ENCODE assay signal across 20 cellular contexts in the genomic region with DNA sequence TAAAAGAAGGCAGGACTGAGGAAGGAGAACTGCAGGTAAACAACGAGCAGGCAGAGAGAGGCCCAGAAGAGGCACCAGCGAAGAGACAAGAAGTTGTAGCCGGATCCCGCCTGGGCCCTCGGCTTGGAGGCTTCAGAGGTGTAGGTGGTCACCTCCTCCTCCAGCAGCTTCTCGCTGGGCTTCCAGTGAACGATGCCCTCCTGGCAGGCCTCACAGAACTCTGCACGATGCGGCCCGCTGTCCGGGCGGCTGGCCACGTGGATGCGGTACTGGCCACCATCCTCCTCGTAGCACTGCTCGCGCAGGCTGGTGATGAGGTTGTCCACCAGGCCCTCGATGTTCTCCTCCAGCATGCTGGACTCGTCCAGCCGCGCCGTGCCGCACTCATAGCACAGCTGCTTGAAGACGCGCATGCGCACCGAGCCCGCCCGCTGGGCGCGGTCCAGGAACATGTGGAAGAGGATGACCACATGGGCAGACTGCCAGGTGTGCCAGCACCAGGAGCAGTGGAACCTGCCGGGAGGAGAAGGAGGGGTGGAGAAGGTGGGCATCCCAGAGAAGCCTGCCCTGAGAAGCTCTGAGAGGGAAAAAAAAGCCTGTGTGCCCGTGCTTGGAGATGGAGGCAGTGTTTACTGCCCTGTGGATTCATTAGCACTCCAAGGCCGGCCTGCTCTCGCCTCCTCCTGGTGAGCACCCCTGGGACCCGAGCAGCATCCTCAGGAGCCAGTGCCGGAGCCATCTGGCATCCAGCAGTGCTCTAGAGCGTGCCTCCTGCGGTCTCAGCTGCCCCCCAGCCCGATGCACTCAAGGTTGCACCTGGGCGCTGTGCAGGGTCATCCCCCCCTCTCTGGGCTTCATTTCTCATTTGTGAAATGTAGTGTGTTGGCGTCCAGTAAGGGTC. TPM values are rescaled to one million over a fixed set of nuclear protein-coding genes. Genes with fewer than 3 reads are reported as not detected.
A peak's percentile ranks its signal among the peaks of the same experiment; 100 is the strongest.
DNase-seq lines count a peak whose midpoint lies in the region; ATAC-seq and TF ChIP-seq lines count a peak whose summit lies in the region.
"Had no signal": no experiment of that assay in that cellular context is flagged by ENCODE, and none has a peak within 500 bp of the region (broad histone marks: within the 10 kb centered on the region; RNA-seq: fewer than 3 reads in every experiment).

No MANE protein-coding gene starts in this region.

- DNase-seq in NCI-H2029 (lab: John Stamatoyannopoulos, UW) = peak; percentile 45
- DNase-seq in NCI-H2029 treated with DMSO at 0.1 percent for 48 hours (lab: John Stamatoyannopoulos, UW) = no peak
- peak; percentile 33 for DNase-seq in DMS53 treated with DMSO at 0.1 percent for 48 hours (lab: John Stamatoyannopoulos, UW; ENCODE audit: unreplicated experiment)
- no peak for DNase-seq in mesenchymal stem cell
- DNase-seq in NCI-H2196 (lab: John Stamatoyannopoulos, UW; ENCODE audit: unreplicated experiment) = no peak
- DNase-seq in stimulated activated effector memory CD8-positive, alpha-beta T cell treated with anti-CD3 and anti-CD28 coated beads, Interleukin-12 subunit alpha, Interleukin-12 subunit beta, amount 100 ng/mL, for 72 hours (ENCODE audit: low spot score in 2 of 2) = no peak
- DNase-seq in tibial nerve (ENCODE audit: low spot score in 2 of 2) = no peak
- DNase-seq: 8988T; CD4-positive, alpha-beta memory T cell; DMS153; DND-41; EL; H9 had no signal

- no peak for TF ChIP-seq CTCF in tibial nerve (IDR thresholded peaks at IDR 0.05)

- H3K36me3 Mint-ChIP-seq in stimulated activated effector memory CD8-positive, alpha-beta T cell treated with anti-CD3 and anti-CD28 coated beads, Interleukin-12 subunit alpha, Interleukin-12 subunit beta, amount 100 ng/mL, for 72 hours = no peaks in the 10 kb centered on the region
- H3K36me3 Mint-ChIP-seq: CD14-positive monocyte; CD4-positive, alpha-beta memory T cell had no signal

- H3K9ac ChIP-seq in mesenchymal stem cell (ENCODE audit: low read length) = no peak overlapping the region
- H3K9ac ChIP-seq: BLaER1 had no signal

- H2BK120ac ChIP-seq in mesenchymal stem cell (ENCODE audit: low read depth, low read length) = no peak overlapping the region

- H4K8ac ChIP-seq in mesenchymal stem cell (ENCODE audit: low read length) = no peak overlapping the region

- H3K18ac ChIP-seq in mesenchymal stem cell (ENCODE audit: low read depth in 1 of 2, low read length in 2 of 2) = no peak overlapping the region

- H3K27me3 ChIP-seq in mesenchymal stem cell (ENCODE audit: control insufficient read depth in 1 of 2, insufficient read depth in 1 of 2, low read length in 2 of 2) (peaks cover 12 to 36% of the 10 kb centered on the region in 2 experiments), tibial nerve (no peaks in the 10 kb centered on the region)
- H3K27me3 ChIP-seq: BLaER1 had no signal

- H3K4me1 ChIP-seq in mesenchymal stem cell (ENCODE audit: control insufficient read depth, insufficient read depth, low read depth, low read length) (no peaks in the 10 kb centered on the region), tibial nerve (no peaks in the 10 kb centered on the region)
- H3K4me1 ChIP-seq: BLaER1 had no signal

- H3K4me3 ChIP-seq in mesenchymal stem cell (ENCODE audit: insufficient read depth in 1 of 2, low read depth in 1 of 2, low read length in 2 of 2) (no peak overlapping the region), tibial nerve (no peak overlapping the region)
- H3K4me3 ChIP-seq: BLaER1, GM12878 had no signal

- no peaks in the 10 kb centered on the region for H3K9me3 ChIP-seq in mesenchymal stem cell (ENCODE audit: control insufficient read depth, low read length)
- H3K9me3 ChIP-seq in tibial nerve = no peaks in the 10 kb centered on the region
- H3K9me3 ChIP-seq: BLaER1 had no signal

- no peak overlapping the region for H3K4ac ChIP-seq in mesenchymal stem cell (ENCODE audit: low read depth in 1 of 2, low read length in 2 of 2)

- TF ChIP-seq POLR2A in tibial nerve (IDR thresholded peaks at IDR 0.05) = no peak

- H3K23ac ChIP-seq in mesenchymal stem cell (ENCODE audit: low read length in 2 of 2) = no peak overlapping the region

- no peak overlapping the region for H3K4me3 Mint-ChIP-seq in stimulated activated effector memory CD8-positive, alpha-beta T cell treated with anti-CD3 and anti-CD28 coated beads, Interleukin-12 subunit alpha, Interleukin-12 subunit beta, amount 100 ng/mL, for 72 hours
- H3K4me3 Mint-ChIP-seq: CD14-positive monocyte; CD4-positive, alpha-beta memory T cell; H9 had no signal

- H3K27ac ChIP-seq in mesenchymal stem cell (ENCODE audit: low read length, poor library complexity, severe bottlenecking) (no peak overlapping the region), tibial nerve (no peak overlapping the region)
- H3K27ac ChIP-seq: BLaER1 had no signal

- no peaks in the 10 kb centered on the region for H3K79me1 ChIP-seq in mesenchymal stem cell (replicated peaks; ENCODE audit: low read length, poor library complexity, severe bottlenecking)

- ATAC-seq in stimulated activated effector memory CD8-positive, alpha-beta T cell treated with anti-CD3 and anti-CD28 coated beads, Interleukin-12 subunit alpha, Interleukin-12 subunit beta, amount 100 ng/mL, for 72 hours = no peak
- ATAC-seq: GM12878 had no signal

- 90% methylated on average over 35 of the region's 42 CpGs for WGBS in mesenchymal stem cell
- WGBS in tibial nerve, 2 donors = 92 to 96% methylated on average over 41 to 42 of the region's 42 CpGs

- H3K9me3 Mint-ChIP-seq in stimulated activated effector memory CD8-positive, alpha-beta T cell treated with anti-CD3 and anti-CD28 coated beads, Interleukin-12 subunit alpha, Interleukin-12 subunit beta, amount 100 ng/mL, for 72 hours = no peaks in the 10 kb centered on the region
- H3K9me3 Mint-ChIP-seq: CD4-positive, alpha-beta memory T cell; H9 had no signal

- H3K36me3 ChIP-seq in mesenchymal stem cell (ENCODE audit: control insufficient read depth in 1 of 2, insufficient read depth in 2 of 2, low read depth in 1 of 2, low read length in 2 of 2) (no peaks in the 10 kb centered on the region), tibial nerve (no peaks in the 10 kb centered on the region)
- H3K36me3 ChIP-seq: BLaER1 had no signal

- H2AFZ ChIP-seq in mesenchymal stem cell (ENCODE audit: low read depth, low read length) = no peak overlapping the region

- no peak overlapping the region for H2BK5ac ChIP-seq in mesenchymal stem cell (ENCODE audit: low read depth, low read length, poor library complexity, severe bottlenecking)

- H2AK5ac ChIP-seq in mesenchymal stem cell (ENCODE audit: low read length, severe bottlenecking) = no peak overlapping the region

- H2BK12ac ChIP-seq in mesenchymal stem cell (ENCODE audit: low read length in 2 of 2) = no peak overlapping the region

- no peak overlapping the region for H3K14ac ChIP-seq in mesenchymal stem cell (ENCODE audit: low read length in 2 of 2)

- no peak overlapping the region for H2BK15ac ChIP-seq in mesenchymal stem cell (ENCODE audit: low read depth, poor library complexity, severe bottlenecking)

- H3K4me2 ChIP-seq in mesenchymal stem cell (ENCODE audit: low read length, poor library complexity, severe bottlenecking) = no peak overlapping the region
- H3K4me2 ChIP-seq: BLaER1 had no signal

- no peak overlapping the region for H3K27ac Mint-ChIP-seq in stimulated activated effector memory CD8-positive, alpha-beta T cell treated with anti-CD3 and anti-CD28 coated beads, Interleukin-12 subunit alpha, Interleukin-12 subunit beta, amount 100 ng/mL, for 72 hours
- H3K27ac Mint-ChIP-seq: CD4-positive, alpha-beta memory T cell had no signal

- no peak for TF ChIP-seq EP300 in tibial nerve (IDR thresholded peaks at IDR 0.05)

- H4K91ac ChIP-seq in mesenchymal stem cell (ENCODE audit: low read length) = peak overlapping the region; percentile 35

- no peaks in the 10 kb centered on the region for H3K4me1 Mint-ChIP-seq in stimulated activated effector memory CD8-positive, alpha-beta T cell treated with anti-CD3 and anti-CD28 coated beads, Interleukin-12 subunit alpha, Interleukin-12 subunit beta, amount 100 ng/mL, for 72 hours
- H3K4me1 Mint-ChIP-seq: CD4-positive, alpha-beta memory T cell; H9 had no signal

RNA-seq across cellular contexts. Expression of a gene that starts 3.6 kb away (rescaled TPM):
- not detected for polyA plus RNA-seq in mesenchymal stem cell (2013, experiment 1 of 2)
- polyA plus RNA-seq in mesenchymal stem cell (2013, experiment 2 of 2) = not detected
- total RNA-seq in tibial nerve = not detected
- total RNA-seq: A673; CD4-positive, alpha-beta memory T cell; G401; GM12878; H1; H9 had no signal
- polyA plus RNA-seq: AG04450; CD14-positive monocyte; CD4-positive, alpha-beta memory T cell; GM12878; H1 had no signal

RNA-seq across cellular contexts. Expression of a gene that starts 28.6 kb away (rescaled TPM):
- not detected for polyA plus RNA-seq in mesenchymal stem cell (2013, experiment 1 of 2)
- not detected for polyA plus RNA-seq in mesenchymal stem cell (2013, experiment 2 of 2)
- total RNA-seq in tibial nerve = not detected
- total RNA-seq: A673; CD4-positive, alpha-beta memory T cell; G401; H1; H9 had no signal
- polyA plus RNA-seq: AG04450; CD14-positive monocyte; CD4-positive, alpha-beta memory T cell had no signal

RNA-seq across cellular contexts. Expression of a gene that starts 46.5 kb away (rescaled TPM):
- polyA plus RNA-seq in mesenchymal stem cell (2013, experiment 1 of 2) = 20.5 TPM
- polyA plus RNA-seq in mesenchymal stem cell (2013, experiment 2 of 2) = 18.5 TPM
- total RNA-seq in tibial nerve = 100 to 1,000 TPM; 272 to 500 (median 305) TPM

Comparison
In these comparisons a context has a peak if more than half of its experiments do, and no peak if none do; other contexts are left out.
1. DNase-seq: peak in NCI-H2029 (single experiment) and DMS53 treated with DMSO at 0.1 percent for 48 hours (single experiment); none in NCI-H2029 treated with DMSO at 0.1 percent for 48 hours (single experiment), mesenchymal stem cell (single experiment), NCI-H2196 (single experiment), stimulated activated effector memory CD8-positive, alpha-beta T cell treated with anti-CD3 and anti-CD28 coated beads, Interleukin-12 subunit alpha, Interleukin-12 subunit beta, amount 100 ng/mL, for 72 hours (0 of 2) and tibial nerve (0 of 2).